ENCODE assay signal across 1 cellular context in genomic region chr15:32434102-32434963, GRCh38. TPM values are rescaled to one million over a fixed set of nuclear protein-coding genes. Genes with fewer than 3 reads are reported as not detected.
"Had no signal": no experiment of that assay in that cellular context is flagged by ENCODE, and none has a peak within 500 bp of the region (broad histone marks: within the 10 kb centered on the region; RNA-seq: fewer than 3 reads in every experiment).

No MANE protein-coding gene starts in this region.

RNA-seq across cellular contexts. Expression of gene GOLGA8O, which starts 21.1 kb away (rescaled TPM):
- total RNA-seq: SJSA1 had no signal

RNA-seq across cellular contexts. Expression of gene GOLGA8K, which starts 31.2 kb away (rescaled TPM):
- total RNA-seq: SJSA1 had no signal
